Comparison of ENCODE assay signal across 9 cellular contexts in genomic region chr1:200891774-200892157, GRCh38. TPM values are rescaled to one million over a fixed set of nuclear protein-coding genes. Genes with fewer than 3 reads are reported as not detected.
A peak's percentile ranks its signal among the peaks of the same experiment; 100 is the strongest.
DNase-seq lines count a peak whose midpoint lies in the region; ATAC-seq and TF ChIP-seq lines count a peak whose summit lies in the region.
"Had no signal": no experiment of that assay in that cellular context is flagged by ENCODE, and none has a peak within 500 bp of the region (broad histone marks: within the 10 kb centered on the region; RNA-seq: fewer than 3 reads in every experiment).

No MANE protein-coding gene starts in this region.

- ATAC-seq in left ventricle myocardium superior (no peak), memory B cell (ENCODE audit: low read depth) (no peak), upper lobe of left lung (ENCODE audit: low FRiP score in 2 of 2) (no peak)
- ATAC-seq in activated CD8-positive, alpha-beta memory T cell treated with anti-CD3 and anti-CD28 coated beads, Interleukin-2, amount 10 ng/mL, durations not matched to agents 7 days and 5 days, result no peak

- no peak for TF ChIP-seq EP300 in upper lobe of left lung (IDR thresholded peaks at IDR 0.05)

- H3K9me3 ChIP-seq in left ventricle myocardium inferior (replicated peaks) (no peaks in the 10 kb centered on the region), mammary epithelial cell (replicated peaks; ENCODE audit: insufficient read depth, low read length) (no peaks in the 10 kb centered on the region), upper lobe of left lung (no peaks in the 10 kb centered on the region)

- H3K36me3 ChIP-seq in left ventricle myocardium inferior (no peaks in the 10 kb centered on the region), mammary epithelial cell (ENCODE audit: insufficient read depth, low read length) (no peaks in the 10 kb centered on the region), upper lobe of left lung (no peaks in the 10 kb centered on the region)

- no peaks in the 10 kb centered on the region for H4K20me1 ChIP-seq in mammary epithelial cell (ENCODE audit: insufficient read depth, low read length)

- no peaks in the 10 kb centered on the region for H3K9me3 Mint-ChIP-seq in memory B cell
- no peaks in the 10 kb centered on the region for H3K9me3 Mint-ChIP-seq in activated CD8-positive, alpha-beta memory T cell treated with anti-CD3 and anti-CD28 coated beads, Interleukin-2, amount 10 ng/mL, durations not matched to agents 7 days and 5 days (ENCODE audit: low read depth)

- H3K36me3 Mint-ChIP-seq in memory B cell, result no peaks in the 10 kb centered on the region
- no peaks in the 10 kb centered on the region for H3K36me3 Mint-ChIP-seq in activated CD8-positive, alpha-beta memory T cell treated with anti-CD3 and anti-CD28 coated beads, Interleukin-2, amount 10 ng/mL, durations not matched to agents 7 days and 5 days

- intact Hi-C loops in left ventricle myocardium inferior (cut with micrococcal nuclease) (no loop called here), left ventricle myocardium superior (cut with micrococcal nuclease) (no loop called here), mammary epithelial cell (cut with micrococcal nuclease) (loop anchor here (1.0 to 2.0 kb wide), 2 partner anchors 79 to 152 kb away; no protein-coding TSS in a partner anchor)

- peaks cover 15% of the 10 kb centered on the region for H3K79me2 ChIP-seq in mammary epithelial cell (ENCODE audit: insufficient read depth, low read length)

- H3K4me3 ChIP-seq in left ventricle myocardium inferior, result peak overlapping the region; percentile 62
- peak overlapping the region; percentile 38 to 60 (median 56) for H3K4me3 ChIP-seq in mammary epithelial cell (replicated peaks in 1 of 3; ENCODE audit: insufficient read depth in 1 of 3, low read depth in 2 of 3, low read length in 3 of 3)
- H3K4me3 ChIP-seq in upper lobe of left lung, result peak overlapping the region in 3 of 4 donors; percentile 45 to 61 (median 50)

- WGBS in mammary epithelial cell (ENCODE audit: low coverage, missing lambda C conversion rate), result 8% methylated on average over 4 of the region's 8 CpGs
- WGBS in upper lobe of left lung, 2 donors, result 22 to 37% methylated on average over 5 to 8 of the region's 8 CpGs

- H3K27ac Mint-ChIP-seq in memory B cell, result no peak overlapping the region
- H3K27ac Mint-ChIP-seq in activated CD8-positive, alpha-beta memory T cell treated with anti-CD3 and anti-CD28 coated beads, Interleukin-2, amount 10 ng/mL, durations not matched to agents 7 days and 5 days, result no peak overlapping the region

- CTCF ChIA-PET in mammary epithelial cell (lab: Charles Lee; ENCODE audit: low non-redundant PET), result no interaction called here
- CTCF ChIA-PET in activated CD8-positive, alpha-beta memory T cell treated with anti-CD3 and anti-CD28 coated beads, Interleukin-2, amount 10 ng/mL, durations not matched to agents 7 days and 5 days (lab: Charles Lee), result no interaction called here

- peak overlapping the region; percentile 91 for H2AFZ ChIP-seq in mammary epithelial cell (ENCODE audit: low read depth, low read length)

- no TSS peak for BruUV-seq in mammary epithelial cell (replicated peaks; lab: Mats Ljungman, UMichigan)

- H3K4me1 ChIP-seq in left ventricle myocardium inferior (peaks cover 16% of the 10 kb centered on the region), mammary epithelial cell (ENCODE audit: insufficient read depth, low read length) (peaks cover 56% of the 10 kb centered on the region), upper lobe of left lung (peaks cover 13 to 31% (median 24%) of the 10 kb centered on the region in 4 donors)

- in situ Hi-C loops in mammary epithelial cell (cut with MboI; ENCODE audit: low sequenced_read_pairs in 2 of 2), result loop anchor here in 1 of 2 donors (10.0 kb wide), 1 partner anchor 153 kb away; no protein-coding TSS in a partner anchor

- DNase-seq in left ventricle myocardium inferior (no peak), left ventricle myocardium superior (no peak), mammary epithelial cell (no peak), memory B cell (ENCODE audit: low spot score in 2 of 2) (no peak), upper lobe of left lung (no peak), cortex of kidney (lab: John Stamatoyannopoulos, UW) (no peak), NCI-H345 treated with DMSO at 0.1 percent for 48 hours (lab: John Stamatoyannopoulos, UW; ENCODE audit: unreplicated experiment) (no peak)
- DNase-seq in activated CD8-positive, alpha-beta memory T cell treated with anti-CD3 and anti-CD28 coated beads, Interleukin-2, amount 10 ng/mL, durations not matched to agents 7 days and 5 days, result no peak
- DNase-seq: NCI-H2081 had no signal

- dilution Hi-C loops in mammary epithelial cell (cut with HindIII; ENCODE audit: low sequenced_read_pairs), result no loop called here

- peak overlapping the region; percentile 82 for H3K4me3 Mint-ChIP-seq in memory B cell
- no peak overlapping the region for H3K4me3 Mint-ChIP-seq in activated CD8-positive, alpha-beta memory T cell treated with anti-CD3 and anti-CD28 coated beads, Interleukin-2, amount 10 ng/mL, durations not matched to agents 7 days and 5 days

- TF ChIP-seq CTCF in left ventricle myocardium inferior (IDR thresholded peaks at IDR 0.05; ENCODE audit: borderline replicate concordance) (no peak), mammary epithelial cell (conservative IDR thresholded peaks at IDR 0.05 in 1 of 2, IDR thresholded peaks at IDR 0.05 in 1 of 2; ENCODE audit: extremely low read depth in 1 of 2, insufficient read depth in 1 of 2, low read depth in 1 of 2, low read length in 2 of 2) (no peak), upper lobe of left lung (IDR thresholded peaks at IDR 0.05) (no peak)

- H3K4me2 ChIP-seq in mammary epithelial cell (ENCODE audit: insufficient read depth, low read depth, low read length), result peak overlapping the region; percentile 97

- peak overlapping the region; percentile 39 for H3K9ac ChIP-seq in mammary epithelial cell (ENCODE audit: insufficient read depth, low read length)

- peaks cover 12% of the 10 kb centered on the region for H3K27me3 Mint-ChIP-seq in memory B cell
- peaks cover 80% of the 10 kb centered on the region for H3K27me3 Mint-ChIP-seq in activated CD8-positive, alpha-beta memory T cell treated with anti-CD3 and anti-CD28 coated beads, Interleukin-2, amount 10 ng/mL, durations not matched to agents 7 days and 5 days

- no peak for TF ChIP-seq POLR2A in upper lobe of left lung (IDR thresholded peaks at IDR 0.05)

- peaks cover 91% of the 10 kb centered on the region for H3K27me3 ChIP-seq in left ventricle myocardium inferior (ENCODE audit: low read depth)
- no peaks in the 10 kb centered on the region for H3K27me3 ChIP-seq in mammary epithelial cell (ENCODE audit: insufficient read depth, low read length)
- peaks cover 0 to 3% (median 0%) of the 10 kb centered on the region in 4 donors for H3K27me3 ChIP-seq in upper lobe of left lung

- H3K4me1 Mint-ChIP-seq in memory B cell, result peaks cover 37% of the 10 kb centered on the region
- H3K4me1 Mint-ChIP-seq in activated CD8-positive, alpha-beta memory T cell treated with anti-CD3 and anti-CD28 coated beads, Interleukin-2, amount 10 ng/mL, durations not matched to agents 7 days and 5 days, result peaks cover 50% of the 10 kb centered on the region

- no peak overlapping the region for H3K27ac ChIP-seq in left ventricle myocardium inferior (replicated peaks)
- H3K27ac ChIP-seq in mammary epithelial cell (ENCODE audit: insufficient read depth, low read depth, low read length), result no peak overlapping the region
- H3K27ac ChIP-seq in upper lobe of left lung, result peak overlapping the region in 1 of 4 donors; percentile 71

RNA-seq across cellular contexts. Expression of gene INAVA, which starts 2.9 kb away (rescaled TPM):
- total RNA-seq in left ventricle myocardium inferior, result 0.05 TPM
- total RNA-seq in left ventricle myocardium superior, result 0.05 TPM
- total RNA-seq in mammary epithelial cell, result 10 to 100 TPM; 26.5 to 27.2 TPM
- 11.4 TPM for polyA plus RNA-seq in mammary epithelial cell
- 17.4 TPM for polyA minus RNA-seq in mammary epithelial cell
- 10 to 100 TPM in 5 of 6 donors, 1 to 10 TPM in 1; 8.9 to 21.0 (median 16.3) TPM for total RNA-seq in upper lobe of left lung
- 1 to 10 TPM in 1 of 2 experiments, under 1 TPM in 1; 0.15 to 2.6 TPM for total RNA-seq in activated CD8-positive, alpha-beta memory T cell treated with anti-CD3 and anti-CD28 coated beads, Interleukin-2, amount 10 ng/mL, durations not matched to agents 7 days and 5 days

RNA-seq across cellular contexts. Expression of gene GPR25, which starts 19.0 kb away (rescaled TPM):
- total RNA-seq in left ventricle myocardium inferior (not detected), left ventricle myocardium superior (not detected), mammary epithelial cell (not detected), upper lobe of left lung (under 1 TPM in 3 of 6 donors, not detected in 3; 0.49 to 0.74 (median 0.54) TPM)
- not detected for polyA plus RNA-seq in mammary epithelial cell
- not detected for polyA minus RNA-seq in mammary epithelial cell
- under 1 TPM in 1 of 2 experiments, not detected in 1; 0.35 TPM for total RNA-seq in activated CD8-positive, alpha-beta memory T cell treated with anti-CD3 and anti-CD28 coated beads, Interleukin-2, amount 10 ng/mL, durations not matched to agents 7 days and 5 days
